Comparison of ENCODE assay signal across 23 cellular contexts in the genomic region with DNA sequence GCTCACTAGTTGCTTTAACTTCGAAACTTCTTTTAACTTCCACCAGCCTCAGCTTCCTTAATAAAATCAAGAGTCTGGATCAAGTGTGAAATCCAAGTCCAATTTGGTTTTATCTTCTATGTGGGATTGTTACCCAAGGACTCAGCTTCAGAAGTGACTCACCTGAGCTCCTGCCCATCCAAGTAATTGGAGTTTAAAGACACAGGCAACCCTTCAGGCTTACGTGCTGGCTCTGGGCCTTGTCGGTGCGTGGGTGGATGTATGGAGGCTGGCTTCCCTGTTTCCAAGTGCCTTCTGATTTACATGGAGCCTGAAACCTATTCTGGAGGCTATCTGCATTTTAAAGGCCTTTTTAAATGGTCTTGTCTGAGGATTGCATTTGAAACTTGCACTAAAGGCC.
DNase-seq lines count a peak whose midpoint lies in the region; ATAC-seq, FAIRE-seq and TF ChIP-seq lines count a peak whose summit lies in the region.
"Had no signal": no experiment of that assay in that cellular context is flagged by ENCODE, and none has a peak within 500 bp of the region (broad histone marks: within the 10 kb centered on the region; RNA-seq: fewer than 3 reads in every experiment).

No MANE protein-coding gene starts in this region.

- H4K20me1 ChIP-seq in GM23338 (replicated peaks; ENCODE audit: insufficient read depth): no peaks in the 10 kb centered on the region
- H4K20me1 ChIP-seq in hepatocyte (ENCODE audit: insufficient read depth, poor library complexity, severe bottlenecking): no peaks in the 10 kb centered on the region

- H3K27ac ChIP-seq in GM23338 (ENCODE audit: low read depth) (no peak overlapping the region), hepatocyte (peak overlapping the region; percentile 40)
- H3K27ac ChIP-seq: epithelial cell of prostate, ovary, stomach, upper lobe of right lung had no signal

- peaks cover 11% of the 10 kb centered on the region for H3K27me3 Mint-ChIP-seq in GM23338 (ENCODE audit: insufficient read depth, low read depth, poor library complexity)
- H3K27me3 Mint-ChIP-seq in stimulated activated naive B cell treated with anti-CD40 and anti-IgM and Interleukin-4, amounts not matched to agents 10 μg/mL and 1 μg/mL and 100 μg/mL, for 72 hours: peaks cover 82 to 88% of the 10 kb centered on the region in 2 donors

- 0 out of 2 replicates have a peak, but pooled peaks cover 3% of the 10 kb centered on the region for H3K9me2 ChIP-seq in GM23338 (ENCODE audit: insufficient read depth)
- H3K9me2 ChIP-seq in hepatocyte (replicated peaks; ENCODE audit: insufficient read depth): no peaks in the 10 kb centered on the region

- H3K36me3 ChIP-seq in GM23338 (ENCODE audit: insufficient read depth) (no peaks in the 10 kb centered on the region), hepatocyte (replicated peaks; ENCODE audit: insufficient read depth, low read depth) (no peaks in the 10 kb centered on the region)
- H3K36me3 ChIP-seq: ovary, stomach, upper lobe of right lung had no signal

- DNase-seq in GM23338 (ENCODE audit: low spot score) (no peak), hepatocyte (ENCODE audit: low spot score) (no peak), D721Med (ENCODE audit: insufficient read length, low spot score) (no peak), NCI-H187 (lab: John Stamatoyannopoulos, UW) (no peak), NCI-H748 treated with DMSO at 0.1 percent for 48 hours (lab: John Stamatoyannopoulos, UW) (no peak)
- DNase-seq in activated CD8-positive, alpha-beta memory T cell treated with anti-CD3 and anti-CD28 coated beads, Interleukin-2, amount 50 U/mL, for 48 hours: peak; percentile 45
- no peak for DNase-seq in stimulated activated naive B cell treated with anti-CD40 and anti-IgM and Interleukin-4, amounts not matched to agents 10 μg/mL and 1 μg/mL and 100 μg/mL, for 72 hours
- DNase-seq: activated CD4-positive, alpha-beta T cell treated with anti-CD3 and anti-CD28 coated beads for 4 hours; activated T-cell treated with anti-CD3 and anti-CD28 coated beads for 4 hours; AML-193; dermis blood vessel endothelial cell; NCI-H1436 treated with DMSO at 0.1 percent for 48 hours; NK-92 treated with Interleukin-12 subunit alpha and Interleukin-12 subunit beta, amount 100 ng/mL, for 24 hours; ovary; stimulated activated CD4-positive, alpha-beta T cell treated with anti-CD3 and anti-CD28 coated beads, Interleukin-1b, Interleukin-23, amount 100 ng/mL, for 48 hours; stomach; SW 1271; upper lobe of right lung had no signal

- H3K4me1 ChIP-seq in GM23338 (ENCODE audit: insufficient read depth) (0 out of 2 replicates have a peak, but pooled peaks cover 3% of the 10 kb centered on the region), hepatocyte (ENCODE audit: insufficient read depth) (peaks cover 24% of the 10 kb centered on the region)

- 84% methylated on average over 4 of the region's 4 CpGs for WGBS in hepatocyte (ENCODE audit: low lambda C conversion rate, missing lambda C conversion rate)

- FAIRE-seq in D721Med (lab: Jason Lieb, UNC): no peak
- FAIRE-seq: frontal cortex, GM12892, TTC549 had no signal

- no peaks in the 10 kb centered on the region for H3K9me3 ChIP-seq in hepatocyte (ENCODE audit: low read depth)
- H3K9me3 ChIP-seq: ovary, stomach, upper lobe of right lung had no signal

- no peak overlapping the region for H3K27ac Mint-ChIP-seq in GM23338
- peak overlapping the region; percentile 42 for H3K27ac Mint-ChIP-seq in stimulated activated naive B cell treated with anti-CD40 and anti-IgM and Interleukin-4, amounts not matched to agents 10 μg/mL and 1 μg/mL and 100 μg/mL, for 72 hours
- H3K27ac Mint-ChIP-seq: activated naive CD4-positive, alpha-beta T cell treated with anti-CD3 and anti-CD28 coated beads, Interleukin-2, amount 50 U/mL, for 72 hours had no signal

- H3K27me3 ChIP-seq in GM23338 (ENCODE audit: insufficient read depth) (no peaks in the 10 kb centered on the region), hepatocyte (no peaks in the 10 kb centered on the region)
- H3K27me3 ChIP-seq: ovary, stomach, upper lobe of right lung had no signal

- H3K4me1 Mint-ChIP-seq in GM23338: peaks cover 8% of the 10 kb centered on the region; the same call in 2 of the 3 replicates
- H3K4me1 Mint-ChIP-seq in stimulated activated naive B cell treated with anti-CD40 and anti-IgM and Interleukin-4, amounts not matched to agents 10 μg/mL and 1 μg/mL and 100 μg/mL, for 72 hours: peaks cover 45 to 59% of the 10 kb centered on the region in 2 donors

- no peak overlapping the region for H3K4me3 Mint-ChIP-seq in GM23338
- H3K4me3 Mint-ChIP-seq in stimulated activated naive B cell treated with anti-CD40 and anti-IgM and Interleukin-4, amounts not matched to agents 10 μg/mL and 1 μg/mL and 100 μg/mL, for 72 hours: no peak overlapping the region

- no peaks in the 10 kb centered on the region for H3K79me2 ChIP-seq in GM23338 (replicated peaks; ENCODE audit: insufficient read depth)
- H3K79me2 ChIP-seq in hepatocyte: no peaks in the 10 kb centered on the region

- H2AFZ ChIP-seq in GM23338 (peak overlapping the region; percentile 32; the same call in 1 of the 2 replicates), hepatocyte (no peak overlapping the region)

- H3K4me2 ChIP-seq in GM23338: no peak overlapping the region
- no peak overlapping the region for H3K4me2 ChIP-seq in hepatocyte

- H3K36me3 Mint-ChIP-seq in GM23338 (ENCODE audit: low read depth): peaks cover 4% of the 10 kb centered on the region; the same call in 1 of the 3 replicates
- peaks cover 10% of the 10 kb centered on the region in 2 donors for H3K36me3 Mint-ChIP-seq in stimulated activated naive B cell treated with anti-CD40 and anti-IgM and Interleukin-4, amounts not matched to agents 10 μg/mL and 1 μg/mL and 100 μg/mL, for 72 hours

- TF ChIP-seq CTCF in GM23338 (conservative IDR thresholded peaks at IDR 0.05; ENCODE audit: low read depth in 2 of 2): no peak
- no peak for TF ChIP-seq CTCF in hepatocyte (IDR thresholded peaks at IDR 0.05; ENCODE audit: poor library complexity)
- no peak for TF ChIP-seq CTCF in D721Med (IDR thresholded peaks at IDR 0.05; ENCODE audit: insufficient read depth, missing control alignments)

- peak; percentile 70 for ATAC-seq in GM23338
- ATAC-seq in stimulated activated naive B cell treated with anti-CD40 and anti-IgM and Interleukin-4, amounts not matched to agents 10 μg/mL and 1 μg/mL and 100 μg/mL, for 72 hours (replicated peaks): no peak
- ATAC-seq: activated naive CD4-positive, alpha-beta T cell treated with anti-CD3 and anti-CD28 coated beads, Interleukin-2, amount 50 U/mL, for 72 hours; upper lobe of right lung had no signal

- H3F3A ChIP-seq in GM23338 (replicated peaks; ENCODE audit: low read depth): no peaks in the 10 kb centered on the region

- H3K9me3 Mint-ChIP-seq in GM23338: peaks cover 8% of the 10 kb centered on the region; the same call in 2 of the 3 replicates
- peaks cover 7% of the 10 kb centered on the region in 2 donors for H3K9me3 Mint-ChIP-seq in stimulated activated naive B cell treated with anti-CD40 and anti-IgM and Interleukin-4, amounts not matched to agents 10 μg/mL and 1 μg/mL and 100 μg/mL, for 72 hours

- H3K4me3 ChIP-seq in GM23338 (no peak overlapping the region), hepatocyte (no peak overlapping the region)
- H3K4me3 ChIP-seq: ovary, stomach, upper lobe of right lung had no signal

TF ChIP-seq in GM23338, 12 proteins besides CTCF, POLR2A, EP300 and RAD21:
- no peak for TF ChIP-seq REST (IDR thresholded peaks at IDR 0.05; ENCODE audit: unreplicated experiment)
- TF ChIP-seq CREB1 (CRISPR knock-in tag; IDR thresholded peaks at IDR 0.05; ENCODE audit: low read depth): no peak
- no peak for TF ChIP-seq NANOG (IDR thresholded peaks at IDR 0.05; ENCODE audit: borderline replicate concordance)
- TF ChIP-seq ETS1 (IDR thresholded peaks at IDR 0.05): no peak
TF ChIP-seq in GM23338: peak in this region for 0.
